Comparison of ENCODE assay signal across 1 cellular context in genomic region chr7:44767912-44768662, GRCh38.
TF ChIP-seq lines count a peak whose summit lies in the region.

No MANE protein-coding gene starts in this region.

TF ChIP-seq in H1, 55 proteins besides CTCF, POLR2A, EP300 and RAD21 (continued from another document):
- TF ChIP-seq CHD7 (IDR thresholded peaks at IDR 0.05; ENCODE audit: insufficient replicate concordance, low read length) (no peak), TAF1 (IDR thresholded peaks at IDR 0.05; ENCODE audit: low read depth, low read length) (no peak), EGR1 (IDR thresholded peaks at IDR 0.05; ENCODE audit: borderline replicate concordance, low read depth, low read length) (no peak), KDM1A (IDR thresholded peaks at IDR 0.05; ENCODE audit: borderline replicate concordance, low read length) (no peak), CEBPB (IDR thresholded peaks at IDR 0.05; ENCODE audit: low read depth, low read length) (no peak), CREB1 (IDR thresholded peaks at IDR 0.05) (no peak)
